ENCODE assay signal across 6 cellular contexts in genomic region chr11:111878385-111878765, GRCh38. TPM values are rescaled to one million over a fixed set of nuclear protein-coding genes. Genes with fewer than 3 reads are reported as not detected.
DNase-seq lines count a peak whose midpoint lies in the region; FAIRE-seq and TF ChIP-seq lines count a peak whose summit lies in the region.

No MANE protein-coding gene starts in this region.

- H4K20me1 ChIP-seq in SU-DHL-6 (ENCODE audit: low read depth, low read length) = no peaks in the 10 kb centered on the region

- H3K9me3 ChIP-seq in AG04450 (ENCODE audit: control insufficient read depth, insufficient read depth, low read length) (no peaks in the 10 kb centered on the region), SU-DHL-6 (ENCODE audit: insufficient read depth, low read length) (no peaks in the 10 kb centered on the region), kidney (ENCODE audit: control insufficient read depth in 1 of 2, low read length in 2 of 2) (no peaks in the 10 kb centered on the region)

- no peak for DNase-seq in AG04450 (ENCODE audit: low read depth, low spot score)
- peak; percentile 3 for DNase-seq in H54 (ENCODE audit: insufficient read length, low spot score)
- DNase-seq in kidney = no peak
- DNase-seq in NCI-H1694 (lab: John Stamatoyannopoulos, UW) = no peak
- no peak for DNase-seq in hepatic stellate cell (ENCODE audit: low spot score)

- TF ChIP-seq POLR2A in H54 (IDR thresholded peaks at IDR 0.05; ENCODE audit: low read depth, low read length) = no peak

- peak overlapping the region; percentile 87 for H2AFZ ChIP-seq in SU-DHL-6 (ENCODE audit: low read depth, low read length, severe bottlenecking)

- FAIRE-seq in H54 (lab: Jason Lieb, UNC) = peak; percentile 27
- FAIRE-seq in kidney (lab: Jason Lieb, UNC) = no peak

- 0 out of 2 replicates have a peak, but pooled peaks have one; percentile 4 for TF ChIP-seq CTCF in AG04450 (IDR thresholded peaks at IDR 0.05; ENCODE audit: low read depth, low read length)
- TF ChIP-seq CTCF in SU-DHL-6 (IDR thresholded peaks at IDR 0.05; ENCODE audit: insufficient read depth, low read length, poor library complexity, severe bottlenecking) = no peak
- no peak for TF ChIP-seq CTCF in kidney (IDR thresholded peaks at IDR 0.05; ENCODE audit: borderline replicate concordance, extremely low read depth, insufficient read depth)

- H3K9ac ChIP-seq in SU-DHL-6 (ENCODE audit: low read length) (peak overlapping the region; percentile 79), kidney (ENCODE audit: low read length in 2 of 2) (peak overlapping the region; percentile 34 to 81)

- no peaks in the 10 kb centered on the region for H3K27me3 ChIP-seq in AG04450 (ENCODE audit: control insufficient read depth, insufficient read depth, low read length)
- H3K27me3 ChIP-seq in SU-DHL-6 (ENCODE audit: low read length) = no peaks in the 10 kb centered on the region

- 0 out of 2 replicates have a peak, but pooled peaks cover 11% of the 10 kb centered on the region for H3K79me2 ChIP-seq in SU-DHL-6 (ENCODE audit: insufficient read depth, low read length)

- H3F3A ChIP-seq in SU-DHL-6 (ENCODE audit: insufficient read depth) = peaks cover 4% of the 10 kb centered on the region

- POLR2A ChIA-PET in AG04450 (lab: Yijun Ruan, JAX) = interaction anchor here (0.6 to 0.8 kb wide), 2 partner anchors 48 to 171 kb away, joined by 4 read pairs; no protein-coding TSS in a partner anchor

- no peaks in the 10 kb centered on the region for H3K36me3 ChIP-seq in SU-DHL-6 (ENCODE audit: low read length)
- H3K36me3 ChIP-seq in kidney (ENCODE audit: control insufficient read depth in 1 of 2, insufficient read depth in 2 of 2, low read length in 2 of 2) = peaks cover 0 to 4% of the 10 kb centered on the region in 2 donors

- no peaks in the 10 kb centered on the region for H3K9me2 ChIP-seq in SU-DHL-6 (replicated peaks; ENCODE audit: insufficient read depth, low read length)

- intact Hi-C loops in kidney (cut with DNase I) = no loop called here

- H3K4me3 ChIP-seq in AG04450 (ENCODE audit: low read depth, low read length) (peak overlapping the region; percentile 92), SU-DHL-6 (ENCODE audit: insufficient read depth, low read length, poor library complexity, severe bottlenecking) (peak overlapping the region; percentile 83), kidney (ENCODE audit: low read length in 2 of 2) (peak overlapping the region; percentile 85 to 90)

- H3K4me2 ChIP-seq in SU-DHL-6 (ENCODE audit: low read depth, low read length, poor library complexity, severe bottlenecking) = peak overlapping the region; percentile 95

- H3K4me1 ChIP-seq in kidney (ENCODE audit: control insufficient read depth in 1 of 2, insufficient read depth in 1 of 2, low read depth in 1 of 2, low read length in 2 of 2) = no peaks in the 10 kb centered on the region

- H3K27ac ChIP-seq in AG04450 (ENCODE audit: low read depth, low read length) = peak overlapping the region; percentile 91
- peak overlapping the region; percentile 82 for H3K27ac ChIP-seq in SU-DHL-6 (ENCODE audit: low read depth, low read length)
- H3K27ac ChIP-seq in kidney (ENCODE audit: low read depth in 2 of 2, low read length in 2 of 2) = peak overlapping the region; percentile 94 to 98

- CTCF ChIA-PET in AG04450 (lab: Charles Lee) = interaction anchor here (1.0 to 1.3 kb wide), 3 partner anchors 16 to 117 kb away, joined by 3 to 4 read pairs (median 4); no protein-coding TSS in a partner anchor

RNA-seq across cellular contexts. Expression of gene FDXACB1, which starts 0.6 kb away (rescaled TPM):
- polyA plus RNA-seq in AG04450 (2011; rRNA removed) (1.7 and 2.1 TPM in 2 replicates), kidney (ENCODE audit: insufficient read depth, low read depth, low replicate concordance) (1.5 TPM)
- polyA minus RNA-seq in AG04450 (2011; rRNA and poly(A)+ RNA removed) = 1.4 and 2.0 TPM in 2 replicates
- total RNA-seq in kidney = 2.6 TPM

RNA-seq across cellular contexts. Expression of gene CFAP68, which starts 1.0 kb away (rescaled TPM):
- polyA plus RNA-seq in AG04450 (2011; rRNA removed) = 40.3 and 45.1 TPM in 2 replicates
- 5.5 and 9.1 TPM in 2 replicates for polyA minus RNA-seq in AG04450 (2011; rRNA and poly(A)+ RNA removed)
- total RNA-seq in kidney = 29.5 TPM
- polyA plus RNA-seq in kidney (ENCODE audit: insufficient read depth, low read depth, low replicate concordance) = 93.7 TPM

RNA-seq across cellular contexts. Expression of gene ALG9, which starts 7.0 kb away (rescaled TPM):
- polyA plus RNA-seq in AG04450 (2011; rRNA removed) (31.7 and 40.0 TPM in 2 replicates), kidney (ENCODE audit: insufficient read depth, low read depth, low replicate concordance) (30.0 TPM)
- 37.0 and 57.9 TPM in 2 replicates for polyA minus RNA-seq in AG04450 (2011; rRNA and poly(A)+ RNA removed)
- 27.8 TPM for total RNA-seq in kidney

RNA-seq across cellular contexts. Expression of gene CRYAB, which starts 33.2 kb away (rescaled TPM):
- 6.1 and 6.3 TPM in 2 replicates for polyA plus RNA-seq in AG04450 (2011; rRNA removed)
- 3.0 and 3.7 TPM in 2 replicates for polyA minus RNA-seq in AG04450 (2011; rRNA and poly(A)+ RNA removed)
- 1,312 TPM for total RNA-seq in kidney
- polyA plus RNA-seq in kidney (ENCODE audit: insufficient read depth, low read depth, low replicate concordance) = 1,857 TPM

RNA-seq across cellular contexts. Expression of gene HSPB2, which starts 34.2 kb away (rescaled TPM):
- polyA plus RNA-seq in AG04450 (2011; rRNA removed) (0.41 and 0.79 TPM in 2 replicates), kidney (ENCODE audit: insufficient read depth, low read depth, low replicate concordance) (15.7 TPM)
- polyA minus RNA-seq in AG04450 (2011; rRNA and poly(A)+ RNA removed) = not detected in 2 replicates
- total RNA-seq in kidney = 4.4 TPM
